In genomic region chr3:106032479-106032878, GRCh38 we compare ENCODE assay signal across 21 cellular contexts.
DNase-seq lines count a peak whose midpoint lies in the region; ATAC-seq, FAIRE-seq and TF ChIP-seq lines count a peak whose summit lies in the region.
"Had no signal": no experiment of that assay in that cellular context is flagged by ENCODE, and none has a peak within 500 bp of the region (broad histone marks: within the 10 kb centered on the region; RNA-seq: fewer than 3 reads in every experiment).

No MANE protein-coding gene starts in this region.

- no peaks in the 10 kb centered on the region for H3K27me3 ChIP-seq in HepG2 (ENCODE audit: control insufficient read depth in 1 of 2, insufficient read depth in 2 of 2, low read length in 2 of 2)
- H3K27me3 ChIP-seq in right lobe of liver, result no peaks in the 10 kb centered on the region
- no peaks in the 10 kb centered on the region for H3K27me3 ChIP-seq in brain microvascular endothelial cell (replicated peaks)
- H3K27me3 ChIP-seq in uterus, result no peaks in the 10 kb centered on the region
- H3K27me3 ChIP-seq: BLaER1 had no signal

- H3K36me3 ChIP-seq in HepG2 (replicated peaks in 1 of 2; ENCODE audit: control insufficient read depth in 1 of 2, insufficient read depth in 2 of 2, low read length in 2 of 2) (no peaks in the 10 kb centered on the region), right lobe of liver (no peaks in the 10 kb centered on the region), brain microvascular endothelial cell (replicated peaks) (no peaks in the 10 kb centered on the region), uterus (no peaks in the 10 kb centered on the region)
- H3K36me3 ChIP-seq: BLaER1 had no signal

- no peak overlapping the region for H2AFZ ChIP-seq in HepG2 (ENCODE audit: low read length)
- H2AFZ ChIP-seq: GM23248 had no signal

- no peak for TF ChIP-seq POLR2A in HepG2 (IDR thresholded peaks at IDR 0.05; ENCODE audit: insufficient read depth in 1 of 2, low read depth in 2 of 2, low read length in 2 of 2)
- TF ChIP-seq POLR2A in right lobe of liver (IDR thresholded peaks at IDR 0.05), result no peak
- TF ChIP-seq POLR2A in uterus (IDR thresholded peaks at IDR 0.05), result no peak

- no peaks in the 10 kb centered on the region for H3K27me3 Mint-ChIP-seq in central memory CD8-positive, alpha-beta T cell
- no peaks in the 10 kb centered on the region for H3K27me3 Mint-ChIP-seq in nephron progenitor cell (ENCODE audit: low read depth, poor library complexity)
- H3K27me3 Mint-ChIP-seq: CD4-positive, alpha-beta memory T cell had no signal

- H3K4me1 ChIP-seq in HepG2 (ENCODE audit: insufficient read depth, low read length), result no peaks in the 10 kb centered on the region
- no peaks in the 10 kb centered on the region for H3K4me1 ChIP-seq in right lobe of liver
- H3K4me1 ChIP-seq in uterus, result no peaks in the 10 kb centered on the region
- H3K4me1 ChIP-seq: BLaER1 had no signal

- intact Hi-C loops in HepG2 (cut with micrococcal nuclease; ENCODE audit: unreplicated experiment), result no loop called here
- intact Hi-C loops in right lobe of liver (cut with DNase I), result no loop called here
- intact Hi-C loops in uterus (cut with DNase I; ENCODE audit: low total_unique reads), result no loop called here

- TF ChIP-seq CTCF in HepG2 (CRISPR knock-in tag; IDR thresholded peaks at IDR 0.05) (no peak), right lobe of liver (IDR thresholded peaks at IDR 0.05) (no peak), nephron progenitor cell (IDR thresholded peaks at IDR 0.05) (no peak), brain microvascular endothelial cell (IDR thresholded peaks at IDR 0.05; ENCODE audit: low read depth, low read length, missing control alignments) (no peak), uterus (IDR thresholded peaks at IDR 0.05) (no peak)

- H3K9me3 Mint-ChIP-seq in central memory CD8-positive, alpha-beta T cell, result no peaks in the 10 kb centered on the region
- H3K9me3 Mint-ChIP-seq in nephron progenitor cell, result no peaks in the 10 kb centered on the region
- H3K9me3 Mint-ChIP-seq: H9 had no signal

- ATAC-seq in HepG2 (no peak), right lobe of liver (no peak)
- ATAC-seq in central memory CD8-positive, alpha-beta T cell (replicated peaks; ENCODE audit: extremely low read depth, poor library complexity, severe bottlenecking), result no peak
- ATAC-seq: A549, K562 had no signal

- no TSS peak for BruUV-seq in HepG2 (replicated peaks; lab: Mats Ljungman, UMichigan)

- in situ Hi-C loops in HepG2 (cut with HindIII; ENCODE audit: extremely low pct_ligation_motif_present, low pct_unique_long_range_greater_than_20kb), result no loop called here
- in situ Hi-C loops in brain microvascular endothelial cell (cut with HindIII; ENCODE audit: low pct_ligation_motif_present, low sequenced_read_pairs), result no loop called here

- POLR2A ChIA-PET in HepG2 (lab: Yijun Ruan, JAX), result no interaction called here

- no peak overlapping the region for H3K9ac ChIP-seq in HepG2 (ENCODE audit: insufficient read depth, low read depth, low read length)
- H3K9ac ChIP-seq: BLaER1, GM23248 had no signal

- no peak for TF ChIP-seq RAD21 in HepG2 (CRISPR knock-in tag; IDR thresholded peaks at IDR 0.05)

- 38% methylated on average over 2 of the region's 2 CpGs for WGBS in HepG2 (ENCODE audit: low lambda C conversion rate)
- 86% methylated on average over 2 of the region's 2 CpGs for whole genome bisulfite sequencing in right lobe of liver (ENCODE audit: insufficient coverage, low coverage, low lambda C conversion rate, missing lambda C conversion rate)

- TF ChIP-seq EP300 in HepG2 (IDR thresholded peaks at IDR 0.05; ENCODE audit: low read depth in 2 of 2, low read length in 2 of 2) (no peak), HepG2 (CRISPR knock-in tag; IDR thresholded peaks at IDR 0.05; ENCODE audit: borderline replicate concordance) (no peak)

- H3K4me3 ChIP-seq in HepG2 (replicated peaks in 1 of 3; ENCODE audit: insufficient read depth in 1 of 3, low read depth in 2 of 3, low read length in 3 of 3) (no peak overlapping the region), right lobe of liver (no peak overlapping the region), brain microvascular endothelial cell (ENCODE audit: low read depth, low read length) (no peak overlapping the region), uterus (no peak overlapping the region)
- H3K4me3 ChIP-seq: A549, BLaER1, GM23248, K562 had no signal

- no peaks in the 10 kb centered on the region for H3K9me3 ChIP-seq in HepG2 (ENCODE audit: low read length)
- H3K9me3 ChIP-seq in right lobe of liver, result no peaks in the 10 kb centered on the region
- H3K9me3 ChIP-seq in uterus, result no peaks in the 10 kb centered on the region
- H3K9me3 ChIP-seq: BLaER1 had no signal

- peaks cover 25% of the 10 kb centered on the region for H3K4me1 Mint-ChIP-seq in central memory CD8-positive, alpha-beta T cell
- peaks cover 14% of the 10 kb centered on the region for H3K4me1 Mint-ChIP-seq in nephron progenitor cell
- H3K4me1 Mint-ChIP-seq: CD14-positive monocyte; CD4-positive, alpha-beta memory T cell; H9 had no signal

- H3K27ac ChIP-seq in HepG2 (ENCODE audit: extremely low read length, insufficient read depth, low read length) (no peak overlapping the region), right lobe of liver (no peak overlapping the region), brain microvascular endothelial cell (no peak overlapping the region), uterus (no peak overlapping the region)
- H3K27ac ChIP-seq: 22Rv1, A549, BLaER1, GM23248 had no signal

- H4K20me1 ChIP-seq in HepG2 (ENCODE audit: insufficient read depth, low read length), result no peaks in the 10 kb centered on the region
- H4K20me1 ChIP-seq: BLaER1 had no signal

- peak overlapping the region; percentile 5 for H3K27ac Mint-ChIP-seq in central memory CD8-positive, alpha-beta T cell (ENCODE audit: low read depth)
- peak overlapping the region; percentile 2 for H3K27ac Mint-ChIP-seq in nephron progenitor cell
- H3K27ac Mint-ChIP-seq: CD14-positive monocyte; CD4-positive, alpha-beta memory T cell had no signal

- no peak overlapping the region for H3K4me2 ChIP-seq in HepG2 (ENCODE audit: low read depth, low read length)
- H3K4me2 ChIP-seq: A549, BLaER1 had no signal

- DNase-seq in HepG2 (ENCODE audit: low spot score), result no peak
- DNase-seq in right lobe of liver, result no peak
- peak; percentile 77 for DNase-seq in NCI-H82 (lab: John Stamatoyannopoulos, UW)
- no peak for DNase-seq in central memory CD8-positive, alpha-beta T cell (ENCODE audit: low spot score in 2 of 2)
- DNase-seq in nephron progenitor cell, result no peak
- DNase-seq in brain microvascular endothelial cell, result no peak
- no peak for DNase-seq in HUDEP-2 (lab: John Stamatoyannopoulos, UW; ENCODE audit: unreplicated experiment in 76 of 76)
- no peak for DNase-seq in uterus
- DNase-seq: AML-193; CD4-positive, alpha-beta memory T cell; DMS79 treated with DMSO at 0.1 percent for 48 hours; GF-D8; GM23248; H9; IMR-90 had no signal

- CTCF ChIA-PET in HepG2 (lab: Yijun Ruan, JAX; ENCODE audit: low intra/inter-chr PET ratio, low total read pairs), result no interaction called here

- H3K36me3 Mint-ChIP-seq in central memory CD8-positive, alpha-beta T cell (ENCODE audit: insufficient read depth), result no peaks in the 10 kb centered on the region
- H3K36me3 Mint-ChIP-seq in nephron progenitor cell (ENCODE audit: low read depth), result no peaks in the 10 kb centered on the region
- H3K36me3 Mint-ChIP-seq: CD14-positive monocyte; CD4-positive, alpha-beta memory T cell had no signal

- no peaks in the 10 kb centered on the region for H3K79me2 ChIP-seq in HepG2 (ENCODE audit: insufficient read depth, low read length)

- FAIRE-seq in HepG2 (lab: Jason Lieb, UNC), result no peak
- FAIRE-seq: A549, GM19239, K562 had no signal

- H3K4me3 Mint-ChIP-seq in central memory CD8-positive, alpha-beta T cell, result no peak overlapping the region
- H3K4me3 Mint-ChIP-seq in nephron progenitor cell, result no peak overlapping the region
- H3K4me3 Mint-ChIP-seq: CD14-positive monocyte; CD4-positive, alpha-beta memory T cell; H9 had no signal

TF ChIP-seq in HepG2, 621 proteins besides CTCF, POLR2A, EP300 and RAD21:
- TF ChIP-seq ATF7 (IDR thresholded peaks at IDR 0.05) (peak; percentile 71), ATF7 (CRISPR knock-in tag; IDR thresholded peaks at IDR 0.05) (no peak), ZNF644 (CRISPR knock-in tag; IDR thresholded peaks at IDR 0.05; ENCODE audit: low read depth) (no peak), TCF12 (IDR thresholded peaks at IDR 0.05) (no peak), TCF12 (CRISPR knock-in tag; IDR thresholded peaks at IDR 0.05) (no peak)
